1 cellular context compared by ENCODE assay signal in genomic region chr2:186485871-186486650, GRCh38.
A peak's percentile ranks its signal among the peaks of the same experiment; 100 is the strongest.
TF ChIP-seq lines count a peak whose summit lies in the region.

TSS of gene ZC3H15 (plus strand) at chr2:186486260. CDS start at chr2:186486383, 123 bp downstream.

TF ChIP-seq in HepG2, 621 proteins besides CTCF, POLR2A, EP300 and RAD21 (continued from another document and continues in another):
- TF ChIP-seq FUBP1 (CRISPR knock-in tag; IDR thresholded peaks at IDR 0.05; ENCODE audit: borderline replicate concordance) (peak; percentile 69; the same call in 1 of the 2 replicates), ZNF737 (CRISPR knock-in tag; IDR thresholded peaks at IDR 0.05; ENCODE audit: borderline replicate concordance) (no peak), ARID3A (IDR thresholded peaks at IDR 0.05; ENCODE audit: low read depth, low read length) (peak; percentile 53), NR3C1 (CRISPR knock-in tag; IDR thresholded peaks at IDR 0.05) (no peak), UBTF (CRISPR knock-in tag; IDR thresholded peaks at IDR 0.05) (peak; percentile 94), ZSCAN30 (CRISPR knock-in tag; IDR thresholded peaks at IDR 0.05) (peak; percentile 87), LRRFIP1 (CRISPR knock-in tag; conservative IDR thresholded peaks at IDR 0.05) (no peak; the same call in 1 of the 2 replicates), ATF1 (CRISPR knock-in tag; IDR thresholded peaks at IDR 0.05) (peak; percentile 85), RNF219 (CRISPR knock-in tag; IDR thresholded peaks at IDR 0.05) (peak; percentile 83; the same call in 1 of the 2 replicates), GPBP1L1 (CRISPR knock-in tag; IDR thresholded peaks at IDR 0.05) (no peak), ZNF740 (CRISPR knock-in tag; IDR thresholded peaks at IDR 0.05) (no peak), ZNF292 (CRISPR knock-in tag; IDR thresholded peaks at IDR 0.05; ENCODE audit: borderline replicate concordance, low read depth) (peak; percentile 89), ZXDC (CRISPR knock-in tag; IDR thresholded peaks at IDR 0.05) (peak; percentile 49; the same call in 1 of the 2 replicates), ZNF607 (CRISPR knock-in tag; IDR thresholded peaks at IDR 0.05; ENCODE audit: borderline replicate concordance) (peak; percentile 84), ZFX (CRISPR knock-in tag; IDR thresholded peaks at IDR 0.05; ENCODE audit: low read depth) (peak; percentile 99), YY1 (IDR thresholded peaks at IDR 0.05; ENCODE audit: insufficient read depth, insufficient replicate concordance, low read depth, low read length) (peak; percentile 63), ZNF644 (CRISPR knock-in tag; IDR thresholded peaks at IDR 0.05; ENCODE audit: low read depth) (peak; percentile 54), HIVEP1 (CRISPR knock-in tag; IDR thresholded peaks at IDR 0.05) (peak; percentile 89; the same call in 1 of the 2 replicates), ZNF670 (CRISPR knock-in tag; IDR thresholded peaks at IDR 0.05; ENCODE audit: borderline replicate concordance) (peak; percentile 98), ZNF878 (CRISPR knock-in tag; IDR thresholded peaks at IDR 0.05) (peak; percentile 53; the same call in 1 of the 2 replicates), ZNF678 (CRISPR knock-in tag; IDR thresholded peaks at IDR 0.05) (peak; percentile 89; the same call in 1 of the 2 replicates), ZNF674 (CRISPR knock-in tag; IDR thresholded peaks at IDR 0.05; ENCODE audit: low read depth) (peak; percentile 75; the same call in 1 of the 2 replicates), CHCHD3 (CRISPR knock-in tag; IDR thresholded peaks at IDR 0.05) (no peak), FOXO4 (CRISPR knock-in tag; conservative IDR thresholded peaks at IDR 0.05) (0 out of 2 replicates have a peak, but pooled peaks have one; percentile 81), KLF11 (CRISPR knock-in tag; IDR thresholded peaks at IDR 0.05) (peak; percentile 94), JUNB (CRISPR knock-in tag; IDR thresholded peaks at IDR 0.05; ENCODE audit: borderline replicate concordance) (no peak), KDM5A (IDR thresholded peaks at IDR 0.05; ENCODE audit: borderline replicate concordance, low read length) (peak; percentile 87), ZNF563 (CRISPR knock-in tag; IDR thresholded peaks at IDR 0.05) (peak; percentile 94), HOMEZ (CRISPR knock-in tag; IDR thresholded peaks at IDR 0.05; ENCODE audit: low read depth) (peak; percentile 96), ATM (IDR thresholded peaks at IDR 0.05; ENCODE audit: borderline replicate concordance) (no peak), POLR2AphosphoS2 (IDR thresholded peaks at IDR 0.05; ENCODE audit: low read depth, low read length) (0 out of 2 replicates have a peak, but pooled peaks have one; percentile 39)
